In the genomic region with DNA sequence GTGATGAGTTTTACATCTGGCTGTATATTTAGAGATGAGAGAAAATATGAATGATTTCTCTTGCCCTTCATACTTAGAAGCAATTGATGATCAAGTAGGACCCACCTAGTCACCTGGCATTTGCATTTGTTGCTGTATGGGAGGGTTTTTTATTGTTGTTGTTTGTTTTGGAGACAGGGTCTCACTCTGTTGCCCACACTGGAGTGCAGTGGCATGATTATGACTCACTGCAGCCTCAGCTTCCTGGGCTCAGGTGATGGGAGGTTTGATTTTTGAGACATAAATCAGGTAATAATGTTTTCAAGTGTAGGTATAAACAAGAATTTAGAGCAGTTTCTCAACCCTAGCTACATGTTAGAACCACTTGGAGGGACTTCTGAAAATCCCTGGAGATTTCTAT, we compare ENCODE assay signal across 11 cellular contexts.
DNase-seq lines count a peak whose midpoint lies in the region; ATAC-seq and TF ChIP-seq lines count a peak whose summit lies in the region.
"Had no signal": no experiment of that assay in that cellular context is flagged by ENCODE, and none has a peak within 500 bp of the region (broad histone marks: within the 10 kb centered on the region; RNA-seq: fewer than 3 reads in every experiment).

No MANE protein-coding gene starts in this region.

- no peak overlapping the region for H2AFZ ChIP-seq in mammary epithelial cell (ENCODE audit: low read depth, low read length)

- H3K4me1 ChIP-seq in mammary epithelial cell (ENCODE audit: insufficient read depth, low read length) = peaks cover 50% of the 10 kb centered on the region

- peak overlapping the region; percentile 59 for H3K27ac ChIP-seq in mammary epithelial cell (ENCODE audit: insufficient read depth, low read depth, low read length)
- H3K27ac ChIP-seq: psoas muscle had no signal

- H3K4me3 ChIP-seq in mammary epithelial cell (replicated peaks in 1 of 3; ENCODE audit: insufficient read depth in 1 of 3, low read depth in 2 of 3, low read length in 3 of 3) = peak overlapping the region in 1 of 3 experiments; percentile 7
- H3K4me3 ChIP-seq: psoas muscle had no signal

- H3K9me3 Mint-ChIP-seq in activated T-cell treated with anti-CD3 and anti-CD28 coated beads, Interleukin-2, amount 50 U/mL, for 24 hours = no peaks in the 10 kb centered on the region
- H3K9me3 Mint-ChIP-seq in progenitor cell of endocrine pancreas (ENCODE audit: low read depth) = no peaks in the 10 kb centered on the region

- BruUV-seq in mammary epithelial cell (replicated peaks; lab: Mats Ljungman, UMichigan) = no TSS peak

- H3K79me2 ChIP-seq in mammary epithelial cell (ENCODE audit: insufficient read depth, low read length) = peaks cover 80% of the 10 kb centered on the region

- peak overlapping the region; percentile 46 for H3K4me3 Mint-ChIP-seq in activated T-cell treated with anti-CD3 and anti-CD28 coated beads, Interleukin-2, amount 50 U/mL, for 24 hours
- H3K4me3 Mint-ChIP-seq in progenitor cell of endocrine pancreas (ENCODE audit: low read depth) = no peak overlapping the region

- no peak for TF ChIP-seq CTCF in mammary epithelial cell (conservative IDR thresholded peaks at IDR 0.05 in 1 of 2, IDR thresholded peaks at IDR 0.05 in 1 of 2; ENCODE audit: extremely low read depth in 1 of 2, insufficient read depth in 1 of 2, low read depth in 1 of 2, low read length in 2 of 2)
- no peak for TF ChIP-seq CTCF in progenitor cell of endocrine pancreas (IDR thresholded peaks at IDR 0.05; ENCODE audit: unreplicated experiment)

- CTCF ChIA-PET in mammary epithelial cell (lab: Charles Lee; ENCODE audit: low non-redundant PET) = interaction anchor here (0.6 kb wide), 1 partner anchor 17 kb away, joined by 4 read pairs; no protein-coding TSS in a partner anchor

- H3K9me3 ChIP-seq in mammary epithelial cell (replicated peaks; ENCODE audit: insufficient read depth, low read length) = no peaks in the 10 kb centered on the region
- H3K9me3 ChIP-seq: psoas muscle had no signal

- DNase-seq in activated T-cell treated with anti-CD3 and anti-CD28 coated beads, Interleukin-2, amount 50 U/mL, for 24 hours = no peak
- DNase-seq in activated T-cell treated with anti-CD3 and anti-CD28 coated beads, Interleukin-2, amount 50 U/mL, for 48 hours = no peak
- peak; percentile 19 for DNase-seq in NAMALWA (ENCODE audit: low spot score)
- DNase-seq in mammary epithelial cell = peak; percentile 45
- no peak for DNase-seq in progenitor cell of endocrine pancreas (ENCODE audit: low spot score, unreplicated experiment)
- no peak for DNase-seq in stimulated activated CD4-positive, alpha-beta T cell treated with anti-CD3 and anti-CD28 coated beads, Interleukin-15, amount 100 ng/mL, for 24 hours
- DNase-seq: NCI-H2029 treated with DMSO at 0.1 percent for 48 hours, NCI-H82, psoas muscle had no signal

- peaks cover 21% of the 10 kb centered on the region for H3K36me3 Mint-ChIP-seq in activated T-cell treated with anti-CD3 and anti-CD28 coated beads, Interleukin-2, amount 50 U/mL, for 24 hours (ENCODE audit: low read depth)
- peaks cover 8% of the 10 kb centered on the region for H3K36me3 Mint-ChIP-seq in progenitor cell of endocrine pancreas (ENCODE audit: insufficient read depth)

- in situ Hi-C loops in mammary epithelial cell (cut with MboI; ENCODE audit: low sequenced_read_pairs in 2 of 2) = no loop called here

- H4K20me1 ChIP-seq in mammary epithelial cell (ENCODE audit: insufficient read depth, low read length) = no peaks in the 10 kb centered on the region

- peak overlapping the region; percentile 49 for H3K9ac ChIP-seq in mammary epithelial cell (ENCODE audit: insufficient read depth, low read length)

- H3K27ac Mint-ChIP-seq in activated T-cell treated with anti-CD3 and anti-CD28 coated beads, Interleukin-2, amount 50 U/mL, for 24 hours = peak overlapping the region; percentile 92
- peak overlapping the region; percentile 62 for H3K27ac Mint-ChIP-seq in progenitor cell of endocrine pancreas

- H3K4me2 ChIP-seq in mammary epithelial cell (ENCODE audit: insufficient read depth, low read depth, low read length) = peak overlapping the region; percentile 39

- H3K4me1 Mint-ChIP-seq in activated T-cell treated with anti-CD3 and anti-CD28 coated beads, Interleukin-2, amount 50 U/mL, for 24 hours (ENCODE audit: low read depth) = peaks cover 87% of the 10 kb centered on the region
- H3K4me1 Mint-ChIP-seq in progenitor cell of endocrine pancreas (ENCODE audit: low read depth) = peaks cover 31% of the 10 kb centered on the region

- no peaks in the 10 kb centered on the region for H3K36me3 ChIP-seq in mammary epithelial cell (ENCODE audit: insufficient read depth, low read length)

- dilution Hi-C loops in mammary epithelial cell (cut with HindIII; ENCODE audit: low sequenced_read_pairs) = no loop called here

- intact Hi-C loops in mammary epithelial cell (cut with micrococcal nuclease) = no loop called here

- no peaks in the 10 kb centered on the region for H3K27me3 ChIP-seq in mammary epithelial cell (ENCODE audit: insufficient read depth, low read length)

- ATAC-seq in HG03175 (IDR thresholded peaks at IDR 0.05; ENCODE audit: unreplicated experiment) (no peak), GM21619 (IDR thresholded peaks at IDR 0.05; ENCODE audit: unreplicated experiment) (no peak)
- ATAC-seq: psoas muscle had no signal

- no peaks in the 10 kb centered on the region for H3K27me3 Mint-ChIP-seq in activated T-cell treated with anti-CD3 and anti-CD28 coated beads, Interleukin-2, amount 50 U/mL, for 24 hours
- H3K27me3 Mint-ChIP-seq in progenitor cell of endocrine pancreas = no peaks in the 10 kb centered on the region

Comparison
In these comparisons a context has a peak if more than half of its experiments do, and no peak if none do; other contexts are left out.
1. DNase-seq: peak in NAMALWA (single experiment) and mammary epithelial cell (single experiment); none in activated T-cell treated with anti-CD3 and anti-CD28 coated beads, Interleukin-2, amount 50 U/mL, for 24 hours (single experiment), activated T-cell treated with anti-CD3 and anti-CD28 coated beads, Interleukin-2, amount 50 U/mL, for 48 hours (0 of 2), progenitor cell of endocrine pancreas (single experiment) and stimulated activated CD4-positive, alpha-beta T cell treated with anti-CD3 and anti-CD28 coated beads, Interleukin-15, amount 100 ng/mL, for 24 hours (single experiment).